Comparison of ENCODE assay signal across 22 cellular contexts in genomic region chr3:193783166-193783896, GRCh38.
DNase-seq lines count a peak whose midpoint lies in the region; ATAC-seq, FAIRE-seq and TF ChIP-seq lines count a peak whose summit lies in the region.
"Had no signal": no experiment of that assay in that cellular context is flagged by ENCODE, and none has a peak within 500 bp of the region (broad histone marks: within the 10 kb centered on the region; RNA-seq: fewer than 3 reads in every experiment).

No MANE protein-coding gene starts in this region.

- no peak overlapping the region for H3K4me3 ChIP-seq in mammary epithelial cell (replicated peaks in 1 of 3; ENCODE audit: insufficient read depth in 1 of 3, low read depth in 2 of 3, low read length in 3 of 3)
- H3K4me3 ChIP-seq in keratinocyte (ENCODE audit: control insufficient read depth in 2 of 3, extremely low read depth in 1 of 3, insufficient read depth in 2 of 3, low read depth in 1 of 3, low read length in 3 of 3), result no peak overlapping the region
- H3K4me3 ChIP-seq: lung had no signal

- TF ChIP-seq CTCF in mammary epithelial cell (conservative IDR thresholded peaks at IDR 0.05 in 1 of 2, IDR thresholded peaks at IDR 0.05 in 1 of 2; ENCODE audit: extremely low read depth in 1 of 2, insufficient read depth in 1 of 2, low read depth in 1 of 2, low read length in 2 of 2) (no peak), keratinocyte (optimal IDR thresholded peaks at IDR 0.05 in 1 of 3, IDR thresholded peaks at IDR 0.05 in 1 of 3, conservative IDR thresholded peaks at IDR 0.05 in 1 of 3; ENCODE audit: extremely low read depth in 1 of 3, insufficient read depth in 2 of 3, low read length in 3 of 3) (no peak)

- intact Hi-C loops in mammary epithelial cell (cut with micrococcal nuclease), result loop anchor here (5.0 kb wide), 3 partner anchors 169 to 619 kb away; no protein-coding TSS in a partner anchor

- no peaks in the 10 kb centered on the region for H3K9me3 ChIP-seq in mammary epithelial cell (replicated peaks; ENCODE audit: insufficient read depth, low read length)
- H3K9me3 ChIP-seq in keratinocyte (ENCODE audit: control insufficient read depth, low read depth, low read length), result no peaks in the 10 kb centered on the region

- H4K20me1 ChIP-seq in mammary epithelial cell (ENCODE audit: insufficient read depth, low read length) (no peaks in the 10 kb centered on the region), keratinocyte (ENCODE audit: control insufficient read depth, extremely low read depth, insufficient read depth, low read length) (no peaks in the 10 kb centered on the region)

- peak overlapping the region; percentile 43 for H3K4me2 ChIP-seq in mammary epithelial cell (ENCODE audit: insufficient read depth, low read depth, low read length)
- peak overlapping the region; percentile 29 for H3K4me2 ChIP-seq in keratinocyte (ENCODE audit: control insufficient read depth, extremely low read depth, insufficient read depth, low read depth, low read length)

- H3K9me1 ChIP-seq in keratinocyte (ENCODE audit: control insufficient read depth, extremely low read depth, insufficient read depth, low read length), result no peaks in the 10 kb centered on the region

- BruUV-seq in mammary epithelial cell (replicated peaks; lab: Mats Ljungman, UMichigan), result no TSS peak

- CTCF ChIA-PET in mammary epithelial cell (lab: Charles Lee; ENCODE audit: low non-redundant PET), result no interaction called here

- H3K79me2 ChIP-seq in mammary epithelial cell (ENCODE audit: insufficient read depth, low read length), result no peaks in the 10 kb centered on the region
- H3K79me2 ChIP-seq in keratinocyte (ENCODE audit: control insufficient read depth, insufficient read depth, low read length), result no peaks in the 10 kb centered on the region

- H3K27ac ChIP-seq in mammary epithelial cell (ENCODE audit: insufficient read depth, low read depth, low read length) (peak overlapping the region; percentile 95), keratinocyte (ENCODE audit: control insufficient read depth, insufficient read depth, low read length) (no peak overlapping the region)

- H3K36me3 ChIP-seq in mammary epithelial cell (ENCODE audit: insufficient read depth, low read length) (no peaks in the 10 kb centered on the region), keratinocyte (ENCODE audit: control insufficient read depth in 2 of 2, extremely low read depth in 1 of 2, insufficient read depth in 2 of 2, low read length in 2 of 2) (no peaks in the 10 kb centered on the region)

- H3K4me1 ChIP-seq in mammary epithelial cell (ENCODE audit: insufficient read depth, low read length) (peaks cover 42% of the 10 kb centered on the region), keratinocyte (ENCODE audit: control insufficient read depth, extremely low read depth, insufficient read depth, low read length) (peaks cover 40% of the 10 kb centered on the region)

- no peak for ATAC-seq in GM19324 (IDR thresholded peaks at IDR 0.05; ENCODE audit: low FRiP score, unreplicated experiment)
- ATAC-seq: HepG2 had no signal

- 43% methylated on average over 3 of the region's 5 CpGs for WGBS in mammary epithelial cell (ENCODE audit: low coverage, missing lambda C conversion rate)

- FAIRE-seq in keratinocyte (lab: Jason Lieb, UNC), result peak; percentile 49
- FAIRE-seq: A204.1, HepG2 had no signal

- DNase-seq in A172 (ENCODE audit: low spot score) (peak; percentile 55), HT1080 (ENCODE audit: low read depth) (peak; percentile 55), mammary epithelial cell (peak; percentile 57), keratinocyte (ENCODE audit: low read depth, low spot score) (no peak), cortex of kidney (lab: John Stamatoyannopoulos, UW) (no peak), T-helper 9 cell (no peak), iPS-NIHi11 (ENCODE audit: low spot score) (no peak)
- DNase-seq: activated B cell treated with CpG ODN at 0.5 μM for 24 hours; activated CD8-positive, alpha-beta memory T cell treated with anti-CD3 and anti-CD28 coated beads for 24 hours; central memory CD4-positive, alpha-beta T cell; effector CD8-positive, alpha-beta T cell; foreskin fibroblast; NCI-H1930; NCI-H446 treated with DMSO at 0.1 percent for 48 hours; retina; SIG-M5; stimulated activated naive CD4-positive, alpha-beta T cell; T-helper 2 cell had no signal

- dilution Hi-C loops in mammary epithelial cell (cut with HindIII; ENCODE audit: low sequenced_read_pairs), result no loop called here
- dilution Hi-C loops in keratinocyte (cut with MboI; ENCODE audit: extremely low pct_ligation_motif_present, low sequenced_read_pairs), result no loop called here

- H3K9ac ChIP-seq in mammary epithelial cell (ENCODE audit: insufficient read depth, low read length) (peak overlapping the region; percentile 39), keratinocyte (ENCODE audit: control insufficient read depth, extremely low read depth, insufficient read depth, low read length) (no peak overlapping the region)

- H2AFZ ChIP-seq in mammary epithelial cell (ENCODE audit: low read depth, low read length), result no peak overlapping the region
- no peak overlapping the region for H2AFZ ChIP-seq in keratinocyte (ENCODE audit: control insufficient read depth, low read length)

- in situ Hi-C loops in mammary epithelial cell (cut with MboI; ENCODE audit: low sequenced_read_pairs in 2 of 2), result loop anchor here (5.0 to 10.0 kb wide), 4 partner anchors 49 to 534 kb away; partner anchors contain the start of gene HES1 (in 2 of the 2)

- H3K27me3 ChIP-seq in mammary epithelial cell (ENCODE audit: insufficient read depth, low read length) (no peaks in the 10 kb centered on the region), keratinocyte (ENCODE audit: control insufficient read depth, extremely low read depth, insufficient read depth, low read length) (peaks cover 11% of the 10 kb centered on the region)

Comparison
In these comparisons a context has a peak if more than half of its experiments do, and no peak if none do; other contexts are left out.
1. DNase-seq: peak in A172 (single experiment), HT1080 (single experiment) and mammary epithelial cell (single experiment); none in keratinocyte (single experiment), cortex of kidney (single experiment), T-helper 9 cell (single experiment) and iPS-NIHi11 (single experiment).